21 cellular contexts compared by ENCODE assay signal in the genomic region with DNA sequence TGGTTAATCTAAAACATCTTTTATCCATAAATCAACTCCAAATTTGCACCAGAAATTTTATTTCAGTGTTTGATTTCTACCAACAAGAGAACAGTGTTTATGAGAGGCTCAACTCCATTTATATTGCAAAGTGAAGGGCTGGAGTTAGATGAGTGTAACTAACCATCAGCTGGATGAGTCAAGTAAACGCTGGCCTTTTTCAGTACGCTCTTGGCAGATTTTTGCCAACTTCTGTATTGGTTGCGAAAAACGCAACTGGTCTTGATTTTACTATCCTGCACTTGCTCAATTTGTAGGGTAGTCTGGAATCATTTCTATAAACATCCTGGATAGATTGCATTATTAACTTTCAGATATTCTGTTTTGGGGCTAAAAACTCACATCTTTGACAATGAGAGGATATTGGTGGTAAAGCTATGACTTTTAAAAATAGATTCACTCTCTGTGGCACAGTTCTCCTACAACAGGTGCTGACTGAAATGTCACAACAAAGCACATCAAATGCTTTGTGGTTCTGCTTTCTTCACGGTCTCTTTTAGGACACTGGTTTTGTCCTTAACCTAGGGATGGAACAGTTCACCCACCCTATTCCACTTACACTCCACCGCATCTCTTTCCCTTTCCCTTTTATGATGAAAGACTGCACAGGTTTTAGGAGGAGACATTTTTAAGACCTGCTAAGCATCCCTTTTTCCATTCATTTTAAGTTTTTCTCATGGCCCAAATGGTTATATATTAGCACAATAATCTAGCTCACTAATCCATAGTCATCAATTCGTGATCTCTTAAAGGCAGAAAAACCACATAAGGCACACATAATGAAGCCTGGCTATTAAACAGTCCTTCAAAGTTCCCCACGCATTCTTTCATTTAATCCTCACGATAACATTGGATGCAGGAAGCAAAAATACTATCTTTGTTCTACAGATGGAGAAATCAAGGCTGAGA. TPM values are rescaled to one million over a fixed set of nuclear protein-coding genes. Genes with fewer than 3 reads are reported as not detected.
DNase-seq lines count a peak whose midpoint lies in the region; TF ChIP-seq lines count a peak whose summit lies in the region.
"Had no signal": no experiment of that assay in that cellular context is flagged by ENCODE, and none has a peak within 500 bp of the region (broad histone marks: within the 10 kb centered on the region; RNA-seq: fewer than 3 reads in every experiment).

No MANE protein-coding gene starts in this region.

- CTCF ChIA-PET in HEK293 (lab: Yijun Ruan, JAX) = interaction anchor here (0.6 kb wide), 1 partner anchor 14 kb away, joined by 3 read pairs; no protein-coding TSS in a partner anchor

- TF ChIP-seq CTCF in AG09309 (IDR thresholded peaks at IDR 0.05; ENCODE audit: control insufficient read depth, insufficient read depth, low read depth, low read length, missing control alignments) (no peak), HEK293 (tag by site-specific recombination; IDR thresholded peaks at IDR 0.05) (no peak), cardiac fibroblast (IDR thresholded peaks at IDR 0.05; ENCODE audit: low read depth, low read length) (no peak)

- peak; percentile 79 for DNase-seq in AG09309 (ENCODE audit: low read depth)
- DNase-seq in cardiac fibroblast (ENCODE audit: low read depth in 2 of 2) = peak; percentile 17 to 39
- DNase-seq in myocyte (ENCODE audit: low read depth) = peak; percentile 67
- DNase-seq in stimulated activated CD4-positive, alpha-beta T cell treated with anti-CD3 and anti-CD28 coated beads, Interleukin-4, amount 100 ng/mL, for 4 hours = no peak
- DNase-seq in HUDEP-2 (lab: John Stamatoyannopoulos, UW; ENCODE audit: unreplicated experiment in 76 of 76) = no peak
- no peak for DNase-seq in NCI-H2171 treated with DMSO at 0.1 percent for 48 hours (lab: John Stamatoyannopoulos, UW)
- no peak for DNase-seq in COLO668 (lab: John Stamatoyannopoulos, UW; ENCODE audit: unreplicated experiment)
- DNase-seq: activated CD4-positive, CD25-positive, alpha-beta regulatory T cell; activated T-cell treated with anti-CD3 and anti-CD28 coated beads, Interleukin-2, amount 50 U/mL, for 72 hours; CD4-positive, alpha-beta T cell; colonic mucosa; DMS53; Karpas-422; NCI-H1417 treated with DMSO at 0.1 percent for 48 hours; NCI-H69; SIG-M5 had no signal

- H3K4me1 ChIP-seq in HEK293 (ENCODE audit: control insufficient read depth, insufficient read depth, low read length) = peaks cover 13% of the 10 kb centered on the region
- H3K4me1 ChIP-seq: A549, colonic mucosa, suprapubic skin had no signal

- POLR2A ChIA-PET in HEK293 (lab: Yijun Ruan, JAX) = no interaction called here

- no peaks in the 10 kb centered on the region for H3K9me3 ChIP-seq in HEK293 (ENCODE audit: control insufficient read depth, insufficient read depth, low read depth, low read length)
- H3K9me3 ChIP-seq: A549, colonic mucosa, suprapubic skin had no signal

- no peaks in the 10 kb centered on the region for H3K36me3 ChIP-seq in HEK293 (ENCODE audit: control insufficient read depth in 2 of 2, insufficient read depth in 1 of 2, low read length in 2 of 2)
- H3K36me3 ChIP-seq: colonic mucosa, suprapubic skin had no signal

- no peak overlapping the region for H3K27ac ChIP-seq in HEK293 (ENCODE audit: extremely low read depth, low read depth, low read length)
- H3K27ac ChIP-seq: A549, colonic mucosa, suprapubic skin had no signal

- H3K4me3 ChIP-seq in AG09309 (ENCODE audit: control insufficient read depth, low read depth, low read length) = no peak overlapping the region
- H3K4me3 ChIP-seq in HEK293 (ENCODE audit: low read depth, low read length) = no peak overlapping the region
- no peak overlapping the region for H3K4me3 ChIP-seq in cardiac fibroblast (replicated peaks in 1 of 2; ENCODE audit: low read depth in 2 of 2, low read length in 2 of 2)
- H3K4me3 ChIP-seq: A549, colonic mucosa, suprapubic skin had no signal

TF ChIP-seq in HEK293, 187 proteins besides CTCF, POLR2A, EP300 and RAD21:
- TF ChIP-seq ZNF350 (tag by site-specific recombination; IDR thresholded peaks at IDR 0.05) (no peak), SCRT2 (tag by site-specific recombination; IDR thresholded peaks at IDR 0.05) (0 out of 2 replicates have a peak, but pooled peaks have one; percentile 12), FEZF1 (tag by site-specific recombination; IDR thresholded peaks at IDR 0.05) (peak; percentile 44; the same call in 1 of the 2 replicates)
TF ChIP-seq in HEK293: peak in this region for 2.

RNA-seq across cellular contexts. Expression of a gene that starts 12.8 kb away (rescaled TPM):
- 231 and 261 TPM in 2 replicates for total RNA-seq in myocyte
- 33.4 TPM for polyA plus RNA-seq in myocyte (2012)
- total RNA-seq: activated CD8-positive, alpha-beta memory T cell treated with anti-CD3 and anti-CD28 coated beads for 36 hours; CD4-positive, alpha-beta T cell; T-helper 2 cell treated with Interferon-gamma antibody and Interleukin-4, amounts not matched to agents 100 ng/mL and 5 ng/mL, for 36 hours had no signal

Comparison
In these comparisons a context has a peak if more than half of its experiments do, and no peak if none do; other contexts are left out.
1. DNase-seq: peak in AG09309 (single experiment), cardiac fibroblast (2 of 2) and myocyte (single experiment); none in stimulated activated CD4-positive, alpha-beta T cell treated with anti-CD3 and anti-CD28 coated beads, Interleukin-4, amount 100 ng/mL, for 4 hours (0 of 2), HUDEP-2 (0 of 76), NCI-H2171 treated with DMSO at 0.1 percent for 48 hours (single experiment) and COLO668 (single experiment).